In genomic region chr17:4161179-4161559, GRCh38 we compare ENCODE assay signal across 8 cellular contexts. TPM values are rescaled to one million over a fixed set of nuclear protein-coding genes. Genes with fewer than 3 reads are reported as not detected.
A peak's percentile ranks its signal among the peaks of the same experiment; 100 is the strongest.
DNase-seq lines count a peak whose midpoint lies in the region; ATAC-seq and TF ChIP-seq lines count a peak whose summit lies in the region.

No MANE protein-coding gene starts in this region.

- peak; percentile 27 for TF ChIP-seq CTCF in fibroblast of the aortic adventitia (IDR thresholded peaks at IDR 0.05; ENCODE audit: insufficient read depth, low read length)

- DNase-seq in NCI-H2107 treated with DMSO at 0.1 percent for 48 hours (lab: John Stamatoyannopoulos, UW; ENCODE audit: unreplicated experiment) (peak; percentile 32), NCI-H2107 (lab: John Stamatoyannopoulos, UW) (no peak), SW480 (ENCODE audit: low spot score) (peak; percentile 72), fibroblast of the aortic adventitia (ENCODE audit: low read depth) (peak; percentile 72)

- H3K27ac ChIP-seq in temporal lobe (ENCODE audit: low read depth, low read length), result peak overlapping the region; percentile 87

- ATAC-seq in GM19463 (IDR thresholded peaks at IDR 0.05; ENCODE audit: unreplicated experiment), result no peak
- no peak for ATAC-seq in GM19351 (IDR thresholded peaks at IDR 0.05; ENCODE audit: unreplicated experiment)
- ATAC-seq in GM18858 (IDR thresholded peaks at IDR 0.05; ENCODE audit: unreplicated experiment), result no peak

- H3K4me3 ChIP-seq in fibroblast of the aortic adventitia (ENCODE audit: low read depth, low read length), result no peak overlapping the region

RNA-seq across cellular contexts. Expression of gene CYB5D2, which starts 18.2 kb away (rescaled TPM):
- total RNA-seq in fibroblast of the aortic adventitia (ENCODE audit: low replicate concordance) (29.6 and 57.9 TPM in 2 replicates), temporal lobe (21.1 TPM)

RNA-seq across cellular contexts. Expression of gene ZZEF1, which starts 18.3 kb away (rescaled TPM):
- total RNA-seq in fibroblast of the aortic adventitia (ENCODE audit: low replicate concordance) (39.4 and 41.4 TPM in 2 replicates), temporal lobe (35.4 TPM)
